ENCODE assay signal across 1 cellular context in genomic region chr1:8083739-8084484, GRCh38.
TF ChIP-seq lines count a peak whose summit lies in the region.

No MANE protein-coding gene starts in this region.

TF ChIP-seq in HepG2, 621 proteins besides CTCF, POLR2A, EP300 and RAD21 (continued from another document and continues in another):
- TF ChIP-seq AHDC1 (CRISPR knock-in tag; IDR thresholded peaks at IDR 0.05; ENCODE audit: borderline replicate concordance) (peak; percentile 77; the same call in 1 of the 2 replicates), EEA1 (CRISPR knock-in tag; IDR thresholded peaks at IDR 0.05; ENCODE audit: borderline replicate concordance) (no peak), KDM4B (CRISPR knock-in tag; IDR thresholded peaks at IDR 0.05) (0 out of 2 replicates have a peak, but pooled peaks have one; percentile 53), LCORL (IDR thresholded peaks at IDR 0.05) (no peak), LCORL (CRISPR knock-in tag; IDR thresholded peaks at IDR 0.05) (peak; percentile 92), SETDB1 (CRISPR knock-in tag; IDR thresholded peaks at IDR 0.05; ENCODE audit: borderline replicate concordance) (no peak), MXI1 (IDR thresholded peaks at IDR 0.05; ENCODE audit: borderline replicate concordance, low read depth, low read length) (no peak; the same call in 2 of the 3 replicates), MED1 (CRISPR knock-in tag; IDR thresholded peaks at IDR 0.05) (peak; percentile 99), ZNF609 (CRISPR knock-in tag; IDR thresholded peaks at IDR 0.05; ENCODE audit: borderline replicate concordance) (peak; percentile 97), ZFP37 (CRISPR knock-in tag; IDR thresholded peaks at IDR 0.05; ENCODE audit: borderline replicate concordance) (0 out of 2 replicates have a peak, but pooled peaks have one; percentile 58), ZNF33B (CRISPR knock-in tag; IDR thresholded peaks at IDR 0.05) (no peak), ZNF350 (CRISPR knock-in tag; IDR thresholded peaks at IDR 0.05; ENCODE audit: borderline replicate concordance, low read depth) (no peak), MLX (CRISPR knock-in tag; IDR thresholded peaks at IDR 0.05) (peak; percentile 69; the same call in 1 of the 2 replicates), SAP130 (CRISPR knock-in tag; IDR thresholded peaks at IDR 0.05; ENCODE audit: low read depth) (peak; percentile 82), RFXANK (CRISPR knock-in tag; IDR thresholded peaks at IDR 0.05) (no peak), MZF1 (CRISPR knock-in tag; IDR thresholded peaks at IDR 0.05; ENCODE audit: borderline replicate concordance) (no peak), DRAP1 (CRISPR knock-in tag; IDR thresholded peaks at IDR 0.05) (peak; percentile 61; the same call in 1 of the 2 replicates), GPBP1L1 (CRISPR knock-in tag; IDR thresholded peaks at IDR 0.05) (no peak), SMYD3 (CRISPR knock-in tag; IDR thresholded peaks at IDR 0.05) (0 out of 2 replicates have a peak, but pooled peaks have one; percentile 48), RXRB (CRISPR knock-in tag; IDR thresholded peaks at IDR 0.05; ENCODE audit: borderline replicate concordance) (peak; percentile 93), SMAD3 (CRISPR knock-in tag; IDR thresholded peaks at IDR 0.05) (peak; percentile 71), CAMTA2 (CRISPR knock-in tag; IDR thresholded peaks at IDR 0.05; ENCODE audit: borderline replicate concordance) (no peak), SOX13 (IDR thresholded peaks at IDR 0.05) (peak; percentile 83; the same call in 1 of the 2 replicates), SOX13 (CRISPR knock-in tag; conservative IDR thresholded peaks at IDR 0.05 in 1 of 2, IDR thresholded peaks at IDR 0.05 in 1 of 2) (peak in 1 of 2 experiments; percentile 99; a peak in 2 of 4 replicates), SALL1 (CRISPR knock-in tag; IDR thresholded peaks at IDR 0.05) (peak; percentile 74), HMG20B (CRISPR knock-in tag; conservative IDR thresholded peaks at IDR 0.05) (peak; percentile 86), FOXO1 (CRISPR knock-in tag; IDR thresholded peaks at IDR 0.05) (peak; percentile 94), FOSL1 (CRISPR knock-in tag; IDR thresholded peaks at IDR 0.05; ENCODE audit: borderline replicate concordance) (no peak), CREM (IDR thresholded peaks at IDR 0.05) (peak; percentile 82), CREM (CRISPR knock-in tag; IDR thresholded peaks at IDR 0.05) (no peak), ZHX2 (IDR thresholded peaks at IDR 0.05; ENCODE audit: low read depth) (no peak), ZHX2 (CRISPR knock-in tag; IDR thresholded peaks at IDR 0.05; ENCODE audit: borderline replicate concordance) (peak; percentile 20; the same call in 1 of the 2 replicates), YEATS2 (CRISPR knock-in tag; IDR thresholded peaks at IDR 0.05; ENCODE audit: borderline replicate concordance) (no peak), THAP11 (CRISPR knock-in tag; IDR thresholded peaks at IDR 0.05) (peak; percentile 68), TBL1XR1 (IDR thresholded peaks at IDR 0.05; ENCODE audit: borderline replicate concordance, low read length, partially characterized antibody) (peak; percentile 53), HNF4A (CRISPR knock-in tag; IDR thresholded peaks at IDR 0.05) (peak; percentile 76)
